ENCODE assay signal across 1 cellular context in the genomic region with DNA sequence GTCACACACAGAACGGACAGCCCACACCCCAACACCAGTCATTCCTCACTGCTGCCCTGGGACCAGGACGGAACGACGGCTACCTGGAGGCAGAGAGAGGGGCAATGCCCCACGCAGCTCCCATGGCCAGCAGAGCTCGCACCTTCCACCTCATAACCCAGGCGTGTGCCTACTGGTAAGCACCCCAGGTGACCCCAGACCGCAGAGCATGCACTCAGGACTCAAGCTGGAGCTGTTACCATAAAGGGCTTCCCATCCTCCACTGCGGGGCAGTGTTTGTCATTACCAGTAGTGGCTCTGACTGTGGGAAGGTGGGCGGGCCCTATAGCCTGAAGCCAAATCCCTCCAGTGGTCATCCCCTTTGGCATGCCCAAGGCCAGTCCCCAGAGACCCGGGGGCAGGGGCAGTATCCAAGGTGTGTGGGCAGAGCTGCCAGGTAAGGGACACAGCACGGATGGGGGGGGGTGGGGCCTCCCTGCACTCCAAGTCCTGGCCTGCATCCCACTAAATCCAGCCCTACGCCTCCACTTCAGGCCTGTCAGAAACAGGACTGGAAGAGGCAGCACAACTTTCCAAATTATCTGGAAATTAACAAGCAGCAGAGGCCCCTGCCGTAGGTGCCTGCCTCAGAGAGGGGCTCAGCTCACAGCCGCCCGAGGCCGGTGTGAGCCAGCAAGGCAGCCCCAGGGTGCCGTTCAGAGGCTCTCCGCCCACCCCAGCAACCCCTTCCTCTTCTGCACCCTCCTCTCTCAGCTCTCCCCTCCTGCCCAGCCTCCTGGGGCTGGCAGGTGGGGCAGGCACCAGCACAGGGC.
TF ChIP-seq lines count a peak whose summit lies in the region.

No MANE protein-coding gene starts in this region.

TF ChIP-seq in WTC11, 78 proteins besides CTCF, POLR2A, EP300 and RAD21 (continued from another document):
- TF ChIP-seq CBFB (CRISPR knock-in tag; IDR thresholded peaks at IDR 0.05; ENCODE audit: low read depth) (no peak), TEAD1 (CRISPR knock-in tag; IDR thresholded peaks at IDR 0.05) (no peak), JAZF1 (CRISPR knock-in tag; IDR thresholded peaks at IDR 0.05) (no peak)
- TF ChIP-seq, protein P1, sequence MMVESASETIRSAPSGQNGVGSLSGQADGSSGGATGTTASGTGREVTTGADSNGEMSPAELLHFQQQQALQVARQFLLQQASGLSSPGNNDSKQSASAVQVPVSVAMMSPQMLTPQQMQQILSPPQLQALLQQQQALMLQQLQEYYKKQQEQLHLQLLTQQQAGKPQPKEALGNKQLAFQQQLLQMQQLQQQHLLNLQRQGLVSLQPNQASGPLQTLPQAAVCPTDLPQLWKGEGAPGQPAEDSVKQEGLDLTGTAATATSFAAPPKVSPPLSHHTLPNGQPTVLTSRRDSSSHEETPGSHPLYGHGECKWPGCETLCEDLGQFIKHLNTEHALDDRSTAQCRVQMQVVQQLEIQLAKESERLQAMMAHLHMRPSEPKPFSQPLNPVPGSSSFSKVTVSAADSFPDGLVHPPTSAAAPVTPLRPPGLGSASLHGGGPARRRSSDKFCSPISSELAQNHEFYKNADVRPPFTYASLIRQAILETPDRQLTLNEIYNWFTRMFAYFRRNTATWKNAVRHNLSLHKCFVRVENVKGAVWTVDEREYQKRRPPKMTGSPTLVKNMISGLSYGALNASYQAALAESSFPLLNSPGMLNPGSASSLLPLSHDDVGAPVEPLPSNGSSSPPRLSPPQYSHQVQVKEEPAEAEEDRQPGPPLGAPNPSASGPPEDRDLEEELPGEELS (CRISPR knock-in tag; IDR thresholded peaks at IDR 0.05), result no peak
